ENCODE assay signal across 9 cellular contexts in genomic region chr2:54666741-54667639, GRCh38. TPM values are rescaled to one million over a fixed set of nuclear protein-coding genes. Genes with fewer than 3 reads are reported as not detected.
A peak's percentile ranks its signal among the peaks of the same experiment; 100 is the strongest.
DNase-seq lines count a peak whose midpoint lies in the region; ATAC-seq and TF ChIP-seq lines count a peak whose summit lies in the region.
"Had no signal": no experiment of that assay in that cellular context is flagged by ENCODE, and none has a peak within 500 bp of the region (broad histone marks: within the 10 kb centered on the region; RNA-seq: fewer than 3 reads in every experiment).

No MANE protein-coding gene starts in this region.

- TF ChIP-seq CTCF in endodermal cell (conservative IDR thresholded peaks at IDR 0.05), result no peak

- intact Hi-C loops in activated CD4-positive, alpha-beta T cell treated with anti-CD3 and anti-CD28 coated beads, Interleukin-2, amount 10 ng/mL, durations not matched to agents 24 days and 14 days (cut with micrococcal nuclease), result loop anchor here (2.0 kb wide), 1 partner anchor 14 kb away; no protein-coding TSS in a partner anchor

- peaks cover 42% of the 10 kb centered on the region for H3K79me1 ChIP-seq in mesenchymal stem cell (replicated peaks; ENCODE audit: low read length, poor library complexity, severe bottlenecking)

- H3K9ac ChIP-seq in SK-N-MC (ENCODE audit: insufficient read length) (no peak overlapping the region), endodermal cell (ENCODE audit: extremely low read depth, low read length, poor library complexity, severe bottlenecking) (no peak overlapping the region), mesenchymal stem cell (ENCODE audit: low read length) (peak overlapping the region; percentile 71)

- H3K9me3 ChIP-seq in SK-N-MC (ENCODE audit: low read depth, low read length) (no peaks in the 10 kb centered on the region), endodermal cell (ENCODE audit: control insufficient read depth, low read length) (no peaks in the 10 kb centered on the region), mesenchymal stem cell (ENCODE audit: control insufficient read depth, low read length) (no peaks in the 10 kb centered on the region)

- H3K4me2 ChIP-seq in mesenchymal stem cell (ENCODE audit: low read length, poor library complexity, severe bottlenecking), result no peak overlapping the region

- no peak overlapping the region for H4K8ac ChIP-seq in mesenchymal stem cell (ENCODE audit: low read length)

- H3K23ac ChIP-seq in mesenchymal stem cell (ENCODE audit: low read length in 2 of 2), result no peak overlapping the region

- H4K91ac ChIP-seq in mesenchymal stem cell (ENCODE audit: low read length), result no peak overlapping the region

- H3K4me1 ChIP-seq in endodermal cell (ENCODE audit: control insufficient read depth, insufficient read depth, low read length) (no peaks in the 10 kb centered on the region), mesenchymal stem cell (ENCODE audit: control insufficient read depth, insufficient read depth, low read depth, low read length) (no peaks in the 10 kb centered on the region)

- H3K27me3 ChIP-seq in endodermal cell (ENCODE audit: control insufficient read depth, insufficient read depth, low read length, poor library complexity, severe bottlenecking) (no peaks in the 10 kb centered on the region), mesenchymal stem cell (ENCODE audit: control insufficient read depth in 1 of 2, insufficient read depth in 1 of 2, low read length in 2 of 2) (no peaks in the 10 kb centered on the region)

- H3K27ac ChIP-seq in SK-N-MC, result peak overlapping the region; percentile 78
- H3K27ac ChIP-seq in endodermal cell (ENCODE audit: low read depth, low read length), result peak overlapping the region; percentile 66
- no peak overlapping the region for H3K27ac ChIP-seq in mesenchymal stem cell (ENCODE audit: low read length, poor library complexity, severe bottlenecking)
- H3K27ac ChIP-seq in temporal lobe (ENCODE audit: low read depth, low read length), result peak overlapping the region; percentile 95

- H2BK5ac ChIP-seq in mesenchymal stem cell (ENCODE audit: low read depth, low read length, poor library complexity, severe bottlenecking), result no peak overlapping the region

- H3K4me3 Mint-ChIP-seq in endodermal cell, result no peak overlapping the region
- H3K4me3 Mint-ChIP-seq in activated CD4-positive, alpha-beta T cell treated with anti-CD3 and anti-CD28 coated beads, Interleukin-2, amount 10 ng/mL, durations not matched to agents 24 days and 14 days, result no peak overlapping the region

- H3K36me3 ChIP-seq in SK-N-MC (ENCODE audit: insufficient read depth, low read length) (peaks cover 10% of the 10 kb centered on the region; the same call in 1 of the 2 replicates), endodermal cell (ENCODE audit: control insufficient read depth, insufficient read depth, low read length) (peaks cover 98% of the 10 kb centered on the region), mesenchymal stem cell (ENCODE audit: control insufficient read depth in 1 of 2, insufficient read depth in 2 of 2, low read depth in 1 of 2, low read length in 2 of 2) (peaks cover 56 to 84% of the 10 kb centered on the region in 2 experiments)

- ATAC-seq in GM19455 (IDR thresholded peaks at IDR 0.05; ENCODE audit: unreplicated experiment), result no peak

- peak overlapping the region; percentile 26 to 74 for H3K18ac ChIP-seq in mesenchymal stem cell (ENCODE audit: low read depth in 1 of 2, low read length in 2 of 2)

- WGBS in endodermal cell (ENCODE audit: insufficient coverage in 1 of 2, insufficient read length in 1 of 2), 2 experiments, result 84 to 91% methylated on average over 6 to 10 of the region's 10 CpGs
- 70% methylated on average over 7 of the region's 10 CpGs for WGBS in mesenchymal stem cell

- H3K4me3 ChIP-seq in SK-N-MC (peak overlapping the region; percentile 34; the same call in 1 of the 2 replicates), endodermal cell (ENCODE audit: low read length) (no peak overlapping the region), mesenchymal stem cell (ENCODE audit: insufficient read depth in 1 of 2, low read depth in 1 of 2, low read length in 2 of 2) (peak overlapping the region in 1 of 2 experiments; percentile 24)

- H2BK120ac ChIP-seq in mesenchymal stem cell (ENCODE audit: low read depth, low read length), result no peak overlapping the region

- H3K27me3 Mint-ChIP-seq in endodermal cell (ENCODE audit: insufficient read depth), result no peaks in the 10 kb centered on the region
- no peaks in the 10 kb centered on the region for H3K27me3 Mint-ChIP-seq in activated CD4-positive, alpha-beta T cell treated with anti-CD3 and anti-CD28 coated beads, Interleukin-2, amount 10 ng/mL, durations not matched to agents 24 days and 14 days

- H3K27ac Mint-ChIP-seq in endodermal cell, result peak overlapping the region; percentile 28
- H3K27ac Mint-ChIP-seq in activated CD4-positive, alpha-beta T cell treated with anti-CD3 and anti-CD28 coated beads, Interleukin-2, amount 10 ng/mL, durations not matched to agents 24 days and 14 days, result no peak overlapping the region

- H3K4ac ChIP-seq in mesenchymal stem cell (ENCODE audit: low read depth in 1 of 2, low read length in 2 of 2), result peak overlapping the region in 1 of 2 experiments; percentile 88

- H2AK5ac ChIP-seq in mesenchymal stem cell (ENCODE audit: low read length, severe bottlenecking), result no peak overlapping the region

- H2AFZ ChIP-seq in mesenchymal stem cell (ENCODE audit: low read depth, low read length), result no peak overlapping the region

- no peak for DNase-seq in SK-N-MC (ENCODE audit: low read depth, low spot score)
- DNase-seq in endodermal cell, result no peak
- DNase-seq in mesenchymal stem cell, result peak; percentile 80
- DNase-seq in activated CD4-positive, alpha-beta T cell treated with anti-CD3 and anti-CD28 coated beads, Interleukin-2, amount 10 ng/mL, durations not matched to agents 24 days and 14 days, result no peak
- DNase-seq in activated naive CD4-positive, alpha-beta T cell (lab: John Stamatoyannopoulos, UW), result no peak
- DNase-seq: islet precursor cell, NCI-H82 had no signal

- H2BK12ac ChIP-seq in mesenchymal stem cell (ENCODE audit: low read length in 2 of 2), result peak overlapping the region in 1 of 2 experiments; percentile 56

- H2BK15ac ChIP-seq in mesenchymal stem cell (ENCODE audit: low read depth, poor library complexity, severe bottlenecking), result no peak overlapping the region

- peaks cover 1% of the 10 kb centered on the region for H3K4me1 Mint-ChIP-seq in endodermal cell
- H3K4me1 Mint-ChIP-seq in activated CD4-positive, alpha-beta T cell treated with anti-CD3 and anti-CD28 coated beads, Interleukin-2, amount 10 ng/mL, durations not matched to agents 24 days and 14 days, result peaks cover 17% of the 10 kb centered on the region

- H3K36me3 Mint-ChIP-seq in endodermal cell (ENCODE audit: low read depth), result peaks cover 79% of the 10 kb centered on the region
- H3K36me3 Mint-ChIP-seq in activated CD4-positive, alpha-beta T cell treated with anti-CD3 and anti-CD28 coated beads, Interleukin-2, amount 10 ng/mL, durations not matched to agents 24 days and 14 days (ENCODE audit: low read depth), result peaks cover 71% of the 10 kb centered on the region

- H3K14ac ChIP-seq in mesenchymal stem cell (ENCODE audit: low read length in 2 of 2), result no peak overlapping the region

- H3K9me3 Mint-ChIP-seq in endodermal cell, result no peaks in the 10 kb centered on the region
- H3K9me3 Mint-ChIP-seq in activated CD4-positive, alpha-beta T cell treated with anti-CD3 and anti-CD28 coated beads, Interleukin-2, amount 10 ng/mL, durations not matched to agents 24 days and 14 days, result no peaks in the 10 kb centered on the region

RNA-seq across cellular contexts. Expression of gene EML6, which starts 56.5 kb away (rescaled TPM):
- total RNA-seq in endodermal cell (1 to 10 TPM; 1.4 to 2.1 TPM), temporal lobe (3.4 TPM)
- 0.68 TPM for polyA plus RNA-seq in endodermal cell (2013, experiment 1 of 2)
- 0.70 TPM for polyA plus RNA-seq in endodermal cell (2013, experiment 2 of 2)
- polyA plus RNA-seq in mesenchymal stem cell (2013, experiment 1 of 2), result 0.36 TPM
- polyA plus RNA-seq in mesenchymal stem cell (2013, experiment 2 of 2), result 0.25 TPM
- 0.77 and 0.83 TPM in 2 replicates for total RNA-seq in activated CD4-positive, alpha-beta T cell treated with anti-CD3 and anti-CD28 coated beads, Interleukin-2, amount 10 ng/mL, durations not matched to agents 24 days and 14 days
